Comparison of ENCODE assay signal across 1 cellular context in the genomic region with DNA sequence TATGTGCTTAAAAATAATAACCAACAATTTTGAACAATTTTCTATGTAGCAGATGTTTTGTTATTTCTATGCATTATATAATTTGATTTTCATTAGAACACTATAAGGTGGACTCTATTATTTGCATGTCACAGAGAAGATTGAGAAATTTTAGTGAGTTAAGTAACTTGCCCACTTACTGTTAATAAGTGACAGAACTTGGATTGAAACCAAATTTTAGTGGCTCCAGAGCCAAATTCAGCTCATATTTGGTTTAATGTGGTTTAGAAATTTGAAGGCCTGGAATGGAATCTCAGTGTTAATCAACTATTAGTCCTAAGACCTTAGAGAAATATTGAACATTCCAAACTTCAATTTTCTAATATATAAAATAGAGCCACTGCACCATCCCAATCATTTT.
TF ChIP-seq lines count a peak whose summit lies in the region.

No MANE protein-coding gene starts in this region.

TF ChIP-seq in HepG2, 621 proteins besides CTCF, POLR2A, EP300 and RAD21 (continued from another document and continues in another):
- TF ChIP-seq, protein P1, sequence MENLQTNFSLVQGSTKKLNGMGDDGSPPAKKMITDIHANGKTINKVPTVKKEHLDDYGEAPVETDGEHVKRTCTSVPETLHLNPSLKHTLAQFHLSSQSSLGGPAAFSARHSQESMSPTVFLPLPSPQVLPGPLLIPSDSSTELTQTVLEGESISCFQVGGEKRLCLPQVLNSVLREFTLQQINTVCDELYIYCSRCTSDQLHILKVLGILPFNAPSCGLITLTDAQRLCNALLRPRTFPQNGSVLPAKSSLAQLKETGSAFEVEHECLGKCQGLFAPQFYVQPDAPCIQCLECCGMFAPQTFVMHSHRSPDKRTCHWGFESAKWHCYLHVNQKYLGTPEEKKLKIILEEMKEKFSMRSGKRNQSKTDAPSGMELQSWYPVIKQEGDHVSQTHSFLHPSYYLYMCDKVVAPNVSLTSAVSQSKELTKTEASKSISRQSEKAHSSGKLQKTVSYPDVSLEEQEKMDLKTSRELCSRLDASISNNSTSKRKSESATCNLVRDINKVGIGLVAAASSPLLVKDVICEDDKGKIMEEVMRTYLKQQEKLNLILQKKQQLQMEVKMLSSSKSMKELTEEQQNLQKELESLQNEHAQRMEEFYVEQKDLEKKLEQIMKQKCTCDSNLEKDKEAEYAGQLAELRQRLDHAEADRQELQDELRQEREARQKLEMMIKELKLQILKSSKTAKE (CRISPR knock-in tag; IDR thresholded peaks at IDR 0.05; ENCODE audit: borderline replicate concordance): no peak
- TF ChIP-seq NFKBIZ (CRISPR knock-in tag; IDR thresholded peaks at IDR 0.05) (no peak), ZSCAN22 (CRISPR knock-in tag; IDR thresholded peaks at IDR 0.05) (no peak), ZMYM3 (CRISPR knock-in tag; IDR thresholded peaks at IDR 0.05) (no peak), CC2D1A (CRISPR knock-in tag; IDR thresholded peaks at IDR 0.05) (no peak), ZNF136 (CRISPR knock-in tag; IDR thresholded peaks at IDR 0.05; ENCODE audit: low read depth) (no peak), SUZ12 (IDR thresholded peaks at IDR 0.05; ENCODE audit: low read depth, low read length) (no peak), KAT7 (CRISPR knock-in tag; IDR thresholded peaks at IDR 0.05; ENCODE audit: borderline replicate concordance) (no peak), CEBPG (CRISPR knock-in tag; IDR thresholded peaks at IDR 0.05) (peak; percentile 91), SETDB1 (CRISPR knock-in tag; IDR thresholded peaks at IDR 0.05; ENCODE audit: borderline replicate concordance) (no peak), ZNF879 (CRISPR knock-in tag; IDR thresholded peaks at IDR 0.05) (no peak), SAP130 (CRISPR knock-in tag; IDR thresholded peaks at IDR 0.05; ENCODE audit: low read depth) (peak; percentile 53), TGIF2 (CRISPR knock-in tag; IDR thresholded peaks at IDR 0.05) (no peak), ZNF883 (CRISPR knock-in tag; IDR thresholded peaks at IDR 0.05; ENCODE audit: not compliant biosample characterization) (no peak), NCOR1 (IDR thresholded peaks at IDR 0.05; ENCODE audit: borderline replicate concordance, low read length) (peak; percentile 76; the same call in 1 of the 2 replicates), HOXA9 (CRISPR knock-in tag; IDR thresholded peaks at IDR 0.05; ENCODE audit: borderline replicate concordance) (no peak), ZBTB38 (CRISPR knock-in tag; IDR thresholded peaks at IDR 0.05) (no peak), GABPA (IDR thresholded peaks at IDR 0.05; ENCODE audit: low read depth, low read length) (no peak), GABPA (CRISPR knock-in tag; IDR thresholded peaks at IDR 0.05; ENCODE audit: low read depth) (no peak), HNRNPUL1 (IDR thresholded peaks at IDR 0.05; ENCODE audit: low read depth, low read length) (peak; percentile 84; the same call in 1 of the 2 replicates), ARID2 (CRISPR knock-in tag; IDR thresholded peaks at IDR 0.05; ENCODE audit: borderline replicate concordance) (no peak), POLR2AphosphoS5 (IDR thresholded peaks at IDR 0.05; ENCODE audit: low read depth, low read length) (no peak), TSC22D2 (CRISPR knock-in tag; IDR thresholded peaks at IDR 0.05; ENCODE audit: borderline replicate concordance) (no peak), KMT2B (CRISPR knock-in tag; IDR thresholded peaks at IDR 0.05) (no peak), NR3C1 (CRISPR knock-in tag; IDR thresholded peaks at IDR 0.05) (no peak), TAF1 (CRISPR knock-in tag; IDR thresholded peaks at IDR 0.05) (no peak), SOX13 (IDR thresholded peaks at IDR 0.05) (no peak), SOX13 (CRISPR knock-in tag; conservative IDR thresholded peaks at IDR 0.05 in 1 of 2, IDR thresholded peaks at IDR 0.05 in 1 of 2) (peak in 1 of 2 experiments; percentile 72; a peak in 1 of 4 replicates), ZNF550 (CRISPR knock-in tag; IDR thresholded peaks at IDR 0.05; ENCODE audit: borderline replicate concordance) (no peak), ZNF124 (CRISPR knock-in tag; IDR thresholded peaks at IDR 0.05) (no peak), SNAI1 (CRISPR knock-in tag; IDR thresholded peaks at IDR 0.05; ENCODE audit: borderline replicate concordance) (no peak), KDM4B (CRISPR knock-in tag; IDR thresholded peaks at IDR 0.05) (no peak), KLF11 (CRISPR knock-in tag; IDR thresholded peaks at IDR 0.05) (no peak)
- TF ChIP-seq, protein P2, sequence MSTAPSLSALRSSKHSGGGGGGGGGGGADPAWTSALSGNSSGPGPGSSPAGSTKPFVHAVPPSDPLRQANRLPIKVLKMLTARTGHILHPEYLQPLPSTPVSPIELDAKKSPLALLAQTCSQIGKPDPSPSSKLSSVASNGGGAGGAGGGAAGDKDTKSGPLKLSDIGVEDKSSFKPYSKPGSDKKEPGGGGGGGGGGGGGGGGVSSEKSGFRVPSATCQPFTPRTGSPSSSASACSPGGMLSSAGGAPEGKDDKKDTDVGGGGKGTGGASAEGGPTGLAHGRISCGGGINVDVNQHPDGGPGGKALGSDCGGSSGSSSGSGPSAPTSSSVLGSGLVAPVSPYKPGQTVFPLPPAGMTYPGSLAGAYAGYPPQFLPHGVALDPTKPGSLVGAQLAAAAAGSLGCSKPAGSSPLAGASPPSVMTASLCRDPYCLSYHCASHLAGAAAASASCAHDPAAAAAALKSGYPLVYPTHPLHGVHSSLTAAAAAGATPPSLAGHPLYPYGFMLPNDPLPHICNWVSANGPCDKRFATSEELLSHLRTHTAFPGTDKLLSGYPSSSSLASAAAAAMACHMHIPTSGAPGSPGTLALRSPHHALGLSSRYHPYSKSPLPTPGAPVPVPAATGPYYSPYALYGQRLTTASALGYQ (CRISPR knock-in tag; IDR thresholded peaks at IDR 0.05): 0 out of 2 replicates have a peak, but pooled peaks have one; percentile 72
- TF ChIP-seq, protein P3, sequence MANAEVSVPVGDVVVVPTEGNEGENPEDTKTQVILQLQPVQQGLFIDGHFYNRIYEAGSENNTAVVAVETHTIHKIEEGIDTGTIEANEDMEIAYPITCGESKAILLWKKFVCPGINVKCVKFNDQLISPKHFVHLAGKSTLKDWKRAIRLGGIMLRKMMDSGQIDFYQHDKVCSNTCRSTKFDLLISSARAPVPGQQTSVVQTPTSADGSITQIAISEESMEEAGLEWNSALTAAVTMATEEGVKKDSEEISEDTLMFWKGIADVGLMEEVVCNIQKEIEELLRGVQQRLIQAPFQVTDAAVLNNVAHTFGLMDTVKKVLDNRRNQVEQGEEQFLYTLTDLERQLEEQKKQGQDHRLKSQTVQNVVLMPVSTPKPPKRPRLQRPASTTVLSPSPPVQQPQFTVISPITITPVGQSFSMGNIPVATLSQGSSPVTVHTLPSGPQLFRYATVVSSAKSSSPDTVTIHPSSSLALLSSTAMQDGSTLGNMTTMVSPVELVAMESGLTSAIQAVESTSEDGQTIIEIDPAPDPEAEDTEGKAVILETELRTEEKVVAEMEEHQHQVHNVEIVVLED (CRISPR knock-in tag; IDR thresholded peaks at IDR 0.05; ENCODE audit: borderline replicate concordance): no peak
- TF ChIP-seq, protein P4, sequence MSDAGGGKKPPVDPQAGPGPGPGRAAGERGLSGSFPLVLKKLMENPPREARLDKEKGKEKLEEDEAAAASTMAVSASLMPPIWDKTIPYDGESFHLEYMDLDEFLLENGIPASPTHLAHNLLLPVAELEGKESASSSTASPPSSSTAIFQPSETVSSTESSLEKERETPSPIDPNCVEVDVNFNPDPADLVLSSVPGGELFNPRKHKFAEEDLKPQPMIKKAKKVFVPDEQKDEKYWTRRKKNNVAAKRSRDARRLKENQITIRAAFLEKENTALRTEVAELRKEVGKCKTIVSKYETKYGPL (CRISPR knock-in tag; IDR thresholded peaks at IDR 0.05): peak; percentile 70
- TF ChIP-seq, protein P5, sequence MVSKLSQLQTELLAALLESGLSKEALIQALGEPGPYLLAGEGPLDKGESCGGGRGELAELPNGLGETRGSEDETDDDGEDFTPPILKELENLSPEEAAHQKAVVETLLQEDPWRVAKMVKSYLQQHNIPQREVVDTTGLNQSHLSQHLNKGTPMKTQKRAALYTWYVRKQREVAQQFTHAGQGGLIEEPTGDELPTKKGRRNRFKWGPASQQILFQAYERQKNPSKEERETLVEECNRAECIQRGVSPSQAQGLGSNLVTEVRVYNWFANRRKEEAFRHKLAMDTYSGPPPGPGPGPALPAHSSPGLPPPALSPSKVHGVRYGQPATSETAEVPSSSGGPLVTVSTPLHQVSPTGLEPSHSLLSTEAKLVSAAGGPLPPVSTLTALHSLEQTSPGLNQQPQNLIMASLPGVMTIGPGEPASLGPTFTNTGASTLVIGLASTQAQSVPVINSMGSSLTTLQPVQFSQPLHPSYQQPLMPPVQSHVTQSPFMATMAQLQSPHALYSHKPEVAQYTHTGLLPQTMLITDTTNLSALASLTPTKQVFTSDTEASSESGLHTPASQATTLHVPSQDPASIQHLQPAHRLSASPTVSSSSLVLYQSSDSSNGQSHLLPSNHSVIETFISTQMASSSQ (IDR thresholded peaks at IDR 0.05; ENCODE audit: low read depth): peak; percentile 94
- TF ChIP-seq, protein P5 (CRISPR knock-in tag; IDR thresholded peaks at IDR 0.05; ENCODE audit: borderline replicate concordance): peak; percentile 95; the same call in 1 of the 2 replicates
- TF ChIP-seq, protein P6, sequence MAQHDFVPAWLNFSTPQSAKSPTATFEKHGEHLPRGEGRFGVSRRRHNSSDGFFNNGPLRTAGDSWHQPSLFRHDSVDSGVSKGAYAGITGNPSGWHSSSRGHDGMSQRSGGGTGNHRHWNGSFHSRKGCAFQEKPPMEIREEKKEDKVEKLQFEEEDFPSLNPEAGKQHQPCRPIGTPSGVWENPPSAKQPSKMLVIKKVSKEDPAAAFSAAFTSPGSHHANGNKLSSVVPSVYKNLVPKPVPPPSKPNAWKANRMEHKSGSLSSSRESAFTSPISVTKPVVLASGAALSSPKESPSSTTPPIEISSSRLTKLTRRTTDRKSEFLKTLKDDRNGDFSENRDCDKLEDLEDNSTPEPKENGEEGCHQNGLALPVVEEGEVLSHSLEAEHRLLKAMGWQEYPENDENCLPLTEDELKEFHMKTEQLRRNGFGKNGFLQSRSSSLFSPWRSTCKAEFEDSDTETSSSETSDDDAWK (CRISPR knock-in tag; IDR thresholded peaks at IDR 0.05): no peak
- TF ChIP-seq, protein P7, sequence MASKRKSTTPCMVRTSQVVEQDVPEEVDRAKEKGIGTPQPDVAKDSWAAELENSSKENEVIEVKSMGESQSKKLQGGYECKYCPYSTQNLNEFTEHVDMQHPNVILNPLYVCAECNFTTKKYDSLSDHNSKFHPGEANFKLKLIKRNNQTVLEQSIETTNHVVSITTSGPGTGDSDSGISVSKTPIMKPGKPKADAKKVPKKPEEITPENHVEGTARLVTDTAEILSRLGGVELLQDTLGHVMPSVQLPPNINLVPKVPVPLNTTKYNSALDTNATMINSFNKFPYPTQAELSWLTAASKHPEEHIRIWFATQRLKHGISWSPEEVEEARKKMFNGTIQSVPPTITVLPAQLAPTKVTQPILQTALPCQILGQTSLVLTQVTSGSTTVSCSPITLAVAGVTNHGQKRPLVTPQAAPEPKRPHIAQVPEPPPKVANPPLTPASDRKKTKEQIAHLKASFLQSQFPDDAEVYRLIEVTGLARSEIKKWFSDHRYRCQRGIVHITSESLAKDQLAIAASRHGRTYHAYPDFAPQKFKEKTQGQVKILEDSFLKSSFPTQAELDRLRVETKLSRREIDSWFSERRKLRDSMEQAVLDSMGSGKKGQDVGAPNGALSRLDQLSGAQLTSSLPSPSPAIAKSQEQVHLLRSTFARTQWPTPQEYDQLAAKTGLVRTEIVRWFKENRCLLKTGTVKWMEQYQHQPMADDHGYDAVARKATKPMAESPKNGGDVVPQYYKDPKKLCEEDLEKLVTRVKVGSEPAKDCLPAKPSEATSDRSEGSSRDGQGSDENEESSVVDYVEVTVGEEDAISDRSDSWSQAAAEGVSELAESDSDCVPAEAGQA (IDR thresholded peaks at IDR 0.05; ENCODE audit: low read depth): no peak
- TF ChIP-seq, protein P7 (CRISPR knock-in tag; IDR thresholded peaks at IDR 0.05; ENCODE audit: borderline replicate concordance): no peak
- TF ChIP-seq, protein P8, sequence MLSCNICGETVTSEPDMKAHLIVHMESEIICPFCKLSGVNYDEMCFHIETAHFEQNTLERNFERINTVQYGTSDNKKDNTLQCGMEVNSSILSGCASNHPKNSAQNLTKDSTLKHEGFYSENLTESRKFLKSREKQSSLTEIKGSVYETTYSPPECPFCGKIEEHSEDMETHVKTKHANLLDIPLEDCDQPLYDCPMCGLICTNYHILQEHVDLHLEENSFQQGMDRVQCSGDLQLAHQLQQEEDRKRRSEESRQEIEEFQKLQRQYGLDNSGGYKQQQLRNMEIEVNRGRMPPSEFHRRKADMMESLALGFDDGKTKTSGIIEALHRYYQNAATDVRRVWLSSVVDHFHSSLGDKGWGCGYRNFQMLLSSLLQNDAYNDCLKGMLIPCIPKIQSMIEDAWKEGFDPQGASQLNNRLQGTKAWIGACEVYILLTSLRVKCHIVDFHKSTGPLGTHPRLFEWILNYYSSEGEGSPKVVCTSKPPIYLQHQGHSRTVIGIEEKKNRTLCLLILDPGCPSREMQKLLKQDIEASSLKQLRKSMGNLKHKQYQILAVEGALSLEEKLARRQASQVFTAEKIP (CRISPR knock-in tag; IDR thresholded peaks at IDR 0.05; ENCODE audit: borderline replicate concordance): no peak
